29 cellular contexts compared by ENCODE assay signal in the genomic region with DNA sequence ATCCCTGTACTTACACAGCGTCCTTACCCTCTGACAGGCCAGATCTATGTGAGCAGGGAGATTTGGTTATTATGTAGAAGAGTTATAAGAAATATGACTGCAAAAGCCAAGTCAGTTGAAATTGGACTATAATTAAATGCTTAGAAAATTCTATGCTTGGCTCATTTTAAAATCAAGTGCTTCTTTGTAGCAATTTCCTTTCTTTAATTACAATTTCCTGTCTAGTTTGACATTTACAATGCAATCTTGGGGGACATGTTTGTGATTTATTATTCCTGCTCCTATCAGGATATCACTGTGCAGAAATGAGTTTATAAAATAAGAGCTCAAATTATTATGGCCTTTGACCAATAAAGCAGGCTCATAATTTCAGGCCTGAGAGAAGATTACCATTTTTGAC. TPM values are rescaled to one million over a fixed set of nuclear protein-coding genes. Genes with fewer than 3 reads are reported as not detected.
"Had no signal": no experiment of that assay in that cellular context is flagged by ENCODE, and none has a peak within 500 bp of the region (broad histone marks: within the 10 kb centered on the region; RNA-seq: fewer than 3 reads in every experiment).

No MANE protein-coding gene starts in this region.

- H3K4me1 Mint-ChIP-seq: naive thymus-derived CD8-positive, alpha-beta T cell; stimulated activated naive B cell treated with anti-CD40 and anti-IgM and Interleukin-4, amounts not matched to agents 10 μg/mL and 1 μg/mL and 100 μg/mL, for 72 hours had no signal

- H3K27ac Mint-ChIP-seq: naive thymus-derived CD8-positive, alpha-beta T cell; stimulated activated naive B cell treated with anti-CD40 and anti-IgM and Interleukin-4, amounts not matched to agents 10 μg/mL and 1 μg/mL and 100 μg/mL, for 72 hours; stimulated activated naive CD8-positive, alpha-beta T cell treated with anti-CD3 and anti-CD28 coated beads, Interleukin-15, Interleukin-2, amounts not matched to agents 100 ng/mL and 50 ng/mL, for 24 hours had no signal

- H3K36me3 Mint-ChIP-seq: naive thymus-derived CD8-positive, alpha-beta T cell; stimulated activated naive B cell treated with anti-CD40 and anti-IgM and Interleukin-4, amounts not matched to agents 10 μg/mL and 1 μg/mL and 100 μg/mL, for 72 hours had no signal

- H3K4me3 Mint-ChIP-seq: naive thymus-derived CD8-positive, alpha-beta T cell; nephron; neural crest cell; stimulated activated naive B cell treated with anti-CD40 and anti-IgM and Interleukin-4, amounts not matched to agents 10 μg/mL and 1 μg/mL and 100 μg/mL, for 72 hours; stimulated activated naive CD8-positive, alpha-beta T cell treated with anti-CD3 and anti-CD28 coated beads, Interleukin-15, Interleukin-2, amounts not matched to agents 100 ng/mL and 50 ng/mL, for 24 hours had no signal

- DNase-seq: kidney glomerular epithelial cell; left cardiac atrium; left lung; lower lobe of right lung; mammary epithelial cell; mesenchymal stem cell; naive thymus-derived CD8-positive, alpha-beta T cell; nucleus accumbens; posterior cingulate gyrus; retina; right cardiac atrium; stimulated activated CD4-positive, alpha-beta T cell treated with anti-CD3 and anti-CD28 coated beads, Interleukin-12 subunit alpha, Interleukin-12 subunit beta, amount 100 ng/mL, for 4 hours; stimulated activated CD4-positive, alpha-beta T cell treated with anti-CD3 and anti-CD28 coated beads, Interleukin-15, amount 100 ng/mL, for 24 hours; stimulated activated CD4-positive, alpha-beta T cell treated with anti-CD3 and anti-CD28 coated beads, Interleukin-2, amount 100 ng/mL, for 24 hours; stimulated activated CD4-positive, alpha-beta T cell treated with anti-CD3 and anti-CD28 coated beads, Interleukin-4, amount 100 ng/mL, for 1 hour; stimulated activated naive B cell treated with anti-CD40 and anti-IgM and Interleukin-4, amounts not matched to agents 10 μg/mL and 1 μg/mL and 100 μg/mL, for 72 hours; trophoblast cell; upper lobe of right lung had no signal

- H3K36me3 ChIP-seq: left lung, lower lobe of right lung, pancreas, prostate gland, suprapubic skin, thoracic aorta, tibial artery, upper lobe of right lung had no signal

- H3K27ac ChIP-seq: left lung, lower lobe of right lung, pancreas, prostate gland, skin epidermis, suprapubic skin, thoracic aorta, tibial artery, upper lobe of right lung had no signal

- ATAC-seq: left cardiac atrium; left lung; lower lobe of right lung; naive thymus-derived CD8-positive, alpha-beta T cell; pancreas; right cardiac atrium; sciatic nerve; stimulated activated naive B cell treated with anti-CD40 and anti-IgM and Interleukin-4, amounts not matched to agents 10 μg/mL and 1 μg/mL and 100 μg/mL, for 72 hours; upper lobe of right lung had no signal

- H3K9me3 ChIP-seq: left lung, lower lobe of right lung, pancreas, prostate gland, suprapubic skin, thoracic aorta, tibial artery, upper lobe of right lung had no signal

- H3K9me3 Mint-ChIP-seq: naive thymus-derived CD8-positive, alpha-beta T cell; nephron; stimulated activated naive B cell treated with anti-CD40 and anti-IgM and Interleukin-4, amounts not matched to agents 10 μg/mL and 1 μg/mL and 100 μg/mL, for 72 hours; stimulated activated naive CD8-positive, alpha-beta T cell treated with anti-CD3 and anti-CD28 coated beads, Interleukin-15, Interleukin-2, amounts not matched to agents 100 ng/mL and 50 ng/mL, for 24 hours had no signal

- H3K4me3 ChIP-seq: left lung, lower lobe of right lung, pancreas, prostate gland, skin epidermis, suprapubic skin, thoracic aorta, tibial artery, upper lobe of right lung had no signal

- H3K4me1 ChIP-seq: left lung, lower lobe of right lung, pancreas, prostate gland, suprapubic skin, tibial artery, upper lobe of right lung had no signal

RNA-seq across cellular contexts. Expression of a gene that starts 32.5 kb away (rescaled TPM):
- polyA plus RNA-seq: liver; mammary epithelial cell; naive thymus-derived CD8-positive, alpha-beta T cell had no signal
